Comparison of ENCODE assay signal across 16 cellular contexts in genomic region chr7:100137851-100138760, GRCh38. TPM values are rescaled to one million over a fixed set of nuclear protein-coding genes. Genes with fewer than 3 reads are reported as not detected.
DNase-seq lines count a peak whose midpoint lies in the region; ATAC-seq and TF ChIP-seq lines count a peak whose summit lies in the region.
"Had no signal": no experiment of that assay in that cellular context is flagged by ENCODE, and none has a peak within 500 bp of the region (broad histone marks: within the 10 kb centered on the region; RNA-seq: fewer than 3 reads in every experiment).

No MANE protein-coding gene starts in this region.

- 60 to 69% methylated on average over 11 to 13 of the region's 13 CpGs for WGBS in esophagus squamous epithelium, 2 donors

- intact Hi-C loops in CD4-positive, alpha-beta T cell (cut with DNase I, micrococcal nuclease), result no loop called here
- intact Hi-C loops in esophagus squamous epithelium (cut with DNase I), result no loop called here

- H3K27ac Mint-ChIP-seq in CD4-positive, alpha-beta T cell, result peak overlapping the region; percentile 26
- no peak overlapping the region for H3K27ac Mint-ChIP-seq in nephron progenitor cell
- H3K27ac Mint-ChIP-seq: GM23338 had no signal

- H3K4me1 ChIP-seq in muscle layer of duodenum (ENCODE audit: control insufficient read depth in 1 of 2, insufficient read depth in 2 of 2, low read length in 2 of 2), result no peaks in the 10 kb centered on the region
- H3K4me1 ChIP-seq in esophagus squamous epithelium, result no peaks in the 10 kb centered on the region
- H3K4me1 ChIP-seq: esophagus muscularis mucosa, SJCRH30, uterus had no signal

- H3K27me3 Mint-ChIP-seq in CD4-positive, alpha-beta T cell, result no peaks in the 10 kb centered on the region
- peaks cover 10% of the 10 kb centered on the region for H3K27me3 Mint-ChIP-seq in nephron progenitor cell (ENCODE audit: low read depth, poor library complexity)

- H3K9me3 Mint-ChIP-seq in CD4-positive, alpha-beta T cell, result no peaks in the 10 kb centered on the region
- H3K9me3 Mint-ChIP-seq in nephron progenitor cell, result no peaks in the 10 kb centered on the region
- H3K9me3 Mint-ChIP-seq: GM23338 had no signal

- DNase-seq in CD4-positive, alpha-beta T cell, result no peak
- DNase-seq in GM10266 (ENCODE audit: extremely low spot score) (peak; percentile 9), RPMI8226 (peak; percentile 61), esophagus squamous epithelium (lab: John Stamatoyannopoulos, UW) (no peak), nephron progenitor cell (no peak)
- DNase-seq in stimulated activated CD4-positive, alpha-beta T cell treated with anti-CD3 and anti-CD28 coated beads, Interleukin-2, amount 100 ng/mL, for 48 hours, result no peak
- DNase-seq: anterior cingulate cortex; NCI-H1417 treated with DMSO at 0.1 percent for 48 hours; NK-92 treated with Interleukin-12 subunit alpha and Interleukin-12 subunit beta, amount 100 ng/mL, for 24 hours; right cardiac atrium; SJCRH30; uterus had no signal

- H3K4me3 ChIP-seq in muscle layer of duodenum (ENCODE audit: low read depth in 1 of 2, low read length in 2 of 2) (no peak overlapping the region), esophagus squamous epithelium (no peak overlapping the region)
- H3K4me3 ChIP-seq: esophagus muscularis mucosa, GM23338, SJCRH30, uterus had no signal

- CTCF ChIA-PET in CD4-positive, alpha-beta T cell (lab: Charles Lee), result interaction anchor here (0.7 to 1.2 kb wide), 2 partner anchors 8 to 23 kb away, joined by 3 read pairs; no protein-coding TSS in a partner anchor

- no peaks in the 10 kb centered on the region for H3K27me3 ChIP-seq in CD4-positive, alpha-beta T cell (ENCODE audit: control insufficient read depth, insufficient read depth, low read length)
- H3K27me3 ChIP-seq in muscle layer of duodenum (ENCODE audit: low read depth, low read length) (no peaks in the 10 kb centered on the region), esophagus squamous epithelium (peaks cover 0 to 8% (median 0%) of the 10 kb centered on the region in 4 donors)
- H3K27me3 ChIP-seq: uterus had no signal

- H3K36me3 Mint-ChIP-seq in CD4-positive, alpha-beta T cell (ENCODE audit: low read depth), result no peaks in the 10 kb centered on the region
- H3K36me3 Mint-ChIP-seq in nephron progenitor cell (ENCODE audit: low read depth), result no peaks in the 10 kb centered on the region

- H3K27ac ChIP-seq in CD4-positive, alpha-beta T cell (ENCODE audit: low read depth, low read length), result no peak overlapping the region
- peak overlapping the region; percentile 36 for H3K27ac ChIP-seq in muscle layer of duodenum (ENCODE audit: low read length)
- no peak overlapping the region for H3K27ac ChIP-seq in esophagus squamous epithelium
- H3K27ac ChIP-seq: C4-2B, esophagus muscularis mucosa, SJCRH30, uterus had no signal

- peak; percentile 65 for ATAC-seq in CD4-positive, alpha-beta T cell (ENCODE audit: poor library complexity)
- ATAC-seq: GM23338, right cardiac atrium had no signal

- POLR2A ChIA-PET in CD4-positive, alpha-beta T cell (lab: Charles Lee), result interaction anchor here (0.9 to 2.0 kb wide), 4 partner anchors 10 to 34 kb away, joined by 3 to 12 read pairs (median 4); partner anchors contain the start of genes LAMTOR4 and MBLAC1

- peaks cover 13% of the 10 kb centered on the region for H3K4me1 Mint-ChIP-seq in CD4-positive, alpha-beta T cell (ENCODE audit: low read depth)
- H3K4me1 Mint-ChIP-seq in nephron progenitor cell, result peaks cover 7% of the 10 kb centered on the region
- H3K4me1 Mint-ChIP-seq: GM23338 had no signal

- no peaks in the 10 kb centered on the region for H3K9me3 ChIP-seq in CD4-positive, alpha-beta T cell (ENCODE audit: control insufficient read depth, low read length)
- no peaks in the 10 kb centered on the region for H3K9me3 ChIP-seq in muscle layer of duodenum (ENCODE audit: control insufficient read depth in 1 of 2, low read length in 2 of 2)
- no peaks in the 10 kb centered on the region for H3K9me3 ChIP-seq in esophagus squamous epithelium
- H3K9me3 ChIP-seq: esophagus muscularis mucosa, SJCRH30, uterus had no signal

- no peak for TF ChIP-seq POLR2A in esophagus squamous epithelium (IDR thresholded peaks at IDR 0.05)

- H3K36me3 ChIP-seq in muscle layer of duodenum (ENCODE audit: control insufficient read depth in 1 of 2, insufficient read depth in 2 of 2, low read length in 2 of 2), result no peaks in the 10 kb centered on the region
- no peaks in the 10 kb centered on the region for H3K36me3 ChIP-seq in esophagus squamous epithelium
- H3K36me3 ChIP-seq: esophagus muscularis mucosa, SJCRH30, uterus had no signal

- no peak overlapping the region for H3K4me3 Mint-ChIP-seq in CD4-positive, alpha-beta T cell
- no peak overlapping the region for H3K4me3 Mint-ChIP-seq in nephron progenitor cell
- H3K4me3 Mint-ChIP-seq: GM23338 had no signal

- no peak for TF ChIP-seq CTCF in CD4-positive, alpha-beta T cell (IDR thresholded peaks at IDR 0.05)
- TF ChIP-seq CTCF in GM10266 (IDR thresholded peaks at IDR 0.05; ENCODE audit: control insufficient read depth, insufficient read depth, low read depth, missing control alignments) (no peak), esophagus squamous epithelium (IDR thresholded peaks at IDR 0.05) (no peak), nephron progenitor cell (IDR thresholded peaks at IDR 0.05) (no peak)

RNA-seq across cellular contexts. Expression of gene LAMTOR4, which starts 10.6 kb away (rescaled TPM):
- total RNA-seq in CD4-positive, alpha-beta T cell, result 100 to 1,000 TPM; 107 to 125 TPM
- total RNA-seq in esophagus squamous epithelium, result 100 to 1,000 TPM in 1 of 4 donors, 10 to 100 TPM in 3; 71.8 to 138 (median 86.7) TPM

RNA-seq across cellular contexts. Expression of gene MBLAC1, which starts 11.3 kb away (rescaled TPM):
- total RNA-seq in CD4-positive, alpha-beta T cell, result 1 to 10 TPM; 3.7 to 4.4 TPM
- total RNA-seq in esophagus squamous epithelium, result 1 to 10 TPM; 2.1 to 6.7 (median 2.9) TPM

RNA-seq across cellular contexts. Expression of gene CNPY4, which starts 18.7 kb away (rescaled TPM):
- 10 to 100 TPM; 22.5 to 25.6 TPM for total RNA-seq in CD4-positive, alpha-beta T cell
- 1 to 10 TPM in 3 of 4 donors, under 1 TPM in 1; 0.87 to 5.3 (median 3.1) TPM for total RNA-seq in esophagus squamous epithelium

RNA-seq across cellular contexts. Expression of gene TAF6, which starts 18.9 kb away (rescaled TPM):
- 10 to 100 TPM; 34.8 to 37.4 TPM for total RNA-seq in CD4-positive, alpha-beta T cell
- total RNA-seq in esophagus squamous epithelium, result 10 to 100 TPM; 24.4 to 40.6 (median 30.5) TPM

RNA-seq across cellular contexts. Expression of gene TRAPPC14, which starts 20.4 kb away (rescaled TPM):
- 10 to 100 TPM; 37.9 to 42.6 TPM for total RNA-seq in CD4-positive, alpha-beta T cell
- 10 to 100 TPM in 3 of 4 donors, 1 to 10 TPM in 1; 9.3 to 20.2 (median 13.1) TPM for total RNA-seq in esophagus squamous epithelium

Comparison
In these comparisons a context has a peak if more than half of its experiments do, and no peak if none do; other contexts are left out.
1. DNase-seq: peak in GM10266 (single experiment) and RPMI8226 (single experiment); none in CD4-positive, alpha-beta T cell (0 of 10), esophagus squamous epithelium (single experiment), nephron progenitor cell (single experiment) and stimulated activated CD4-positive, alpha-beta T cell treated with anti-CD3 and anti-CD28 coated beads, Interleukin-2, amount 100 ng/mL, for 48 hours (0 of 2).